In the genomic region with DNA sequence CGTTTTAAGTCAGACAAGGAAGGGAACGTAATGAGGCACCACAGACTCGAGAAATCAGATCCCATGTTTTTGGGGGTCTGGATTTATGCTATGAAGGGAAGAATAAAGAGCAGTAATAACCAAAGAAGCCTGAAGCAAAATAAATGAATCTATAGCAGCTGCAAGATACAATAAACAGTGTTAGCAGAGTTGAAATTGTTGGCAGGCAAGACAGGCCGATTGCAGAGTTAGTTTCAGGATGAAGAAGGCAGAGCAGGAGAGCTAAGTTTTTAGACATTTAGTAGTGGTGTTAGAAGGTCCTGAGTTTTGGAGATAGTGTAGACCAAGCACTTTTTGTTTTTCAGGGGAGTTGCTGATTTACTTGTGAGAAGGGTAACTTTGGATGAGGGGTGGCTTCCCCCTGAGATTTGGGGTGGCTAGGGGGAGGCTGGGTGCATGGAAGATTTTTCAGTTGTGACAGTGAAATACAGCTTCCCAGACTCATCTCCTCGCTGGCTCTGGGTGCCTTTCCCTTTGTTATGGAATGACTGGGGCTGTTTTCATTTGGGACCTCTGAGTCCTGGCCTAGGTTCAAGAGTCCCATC, we compare ENCODE assay signal across 9 cellular contexts. TPM values are rescaled to one million over a fixed set of nuclear protein-coding genes. Genes with fewer than 3 reads are reported as not detected.
DNase-seq lines count a peak whose midpoint lies in the region; TF ChIP-seq lines count a peak whose summit lies in the region.
"Had no signal": no experiment of that assay in that cellular context is flagged by ENCODE, and none has a peak within 500 bp of the region (broad histone marks: within the 10 kb centered on the region; RNA-seq: fewer than 3 reads in every experiment).

No MANE protein-coding gene starts in this region.

- H4K20me1 ChIP-seq in fibroblast of lung (ENCODE audit: control insufficient read depth, extremely low read depth, insufficient read depth, low read length): no peaks in the 10 kb centered on the region

- H3K27ac ChIP-seq in fibroblast of lung (ENCODE audit: insufficient read depth, low read length): peak overlapping the region; percentile 89

- H3K27me3 Mint-ChIP-seq in nephron progenitor cell (ENCODE audit: low read depth, poor library complexity): no peaks in the 10 kb centered on the region
- peaks cover 19% of the 10 kb centered on the region for H3K27me3 Mint-ChIP-seq in Calu3 (ENCODE audit: unreplicated experiment)

- H3K27me3 ChIP-seq in fibroblast of lung (ENCODE audit: control insufficient read depth, insufficient read depth, low read length): no peaks in the 10 kb centered on the region

- no TSS peak for BruUV-seq in Calu3 (replicated peaks; lab: Mats Ljungman, UMichigan)

- H3K9me3 ChIP-seq in fibroblast of lung (ENCODE audit: control insufficient read depth, insufficient read depth, low read depth, low read length): no peaks in the 10 kb centered on the region

- H2AFZ ChIP-seq in fibroblast of lung (ENCODE audit: low read length): no peak overlapping the region

- intact Hi-C loops in Calu3 (cut with micrococcal nuclease; ENCODE audit: unreplicated experiment): no loop called here

- no peaks in the 10 kb centered on the region for H3K36me3 Mint-ChIP-seq in nephron progenitor cell (ENCODE audit: low read depth)
- H3K36me3 Mint-ChIP-seq in Calu3 (ENCODE audit: insufficient read depth, unreplicated experiment): no peaks in the 10 kb centered on the region

- POLR2A ChIA-PET in AG04449 (lab: Yijun Ruan, JAX): interaction anchor here (0.6 to 3.3 kb wide), 12 partner anchors 10 to 91 kb away, joined by 3 to 15 read pairs (median 6); a partner anchor contains a TSS

- peaks cover 23% of the 10 kb centered on the region for H3K4me1 ChIP-seq in fibroblast of lung (ENCODE audit: control insufficient read depth, extremely low read depth, insufficient read depth, low read length)

- peak overlapping the region; percentile 79 for H3K9ac ChIP-seq in fibroblast of lung (ENCODE audit: insufficient read depth, low read length)

- H3K79me2 ChIP-seq in fibroblast of lung (ENCODE audit: control insufficient read depth, insufficient read depth, low read length): peaks cover 53% of the 10 kb centered on the region

- H3K4me2 ChIP-seq in fibroblast of lung (ENCODE audit: extremely low read depth, insufficient read depth, low read length): peak overlapping the region; percentile 96

- H3K9me3 Mint-ChIP-seq in nephron progenitor cell: no peaks in the 10 kb centered on the region
- no peaks in the 10 kb centered on the region for H3K9me3 Mint-ChIP-seq in Calu3 (ENCODE audit: low read depth, unreplicated experiment)

- H3K36me3 ChIP-seq in fibroblast of lung (ENCODE audit: control insufficient read depth, insufficient read depth, low read length): no peaks in the 10 kb centered on the region

- peaks cover 65% of the 10 kb centered on the region for H3K4me1 Mint-ChIP-seq in nephron progenitor cell
- H3K4me1 Mint-ChIP-seq in Calu3 (ENCODE audit: low read depth, unreplicated experiment): no peaks in the 10 kb centered on the region
- H3K4me1 Mint-ChIP-seq: B cell had no signal

- H3K4me3 Mint-ChIP-seq in nephron progenitor cell (peak overlapping the region; percentile 78), Calu3 (ENCODE audit: low read depth, unreplicated experiment) (no peak overlapping the region)
- H3K4me3 Mint-ChIP-seq: B cell had no signal

- TF ChIP-seq CTCF in AG04449 (IDR thresholded peaks at IDR 0.05; ENCODE audit: insufficient read depth, low read length, missing control alignments) (no peak), fibroblast of lung (conservative IDR thresholded peaks at IDR 0.05 in 1 of 2, IDR thresholded peaks at IDR 0.05 in 1 of 2; ENCODE audit: low read depth in 1 of 2, low read length in 2 of 2) (no peak), nephron progenitor cell (IDR thresholded peaks at IDR 0.05) (no peak), Calu3 (IDR thresholded peaks at IDR 0.05; ENCODE audit: unreplicated experiment) (no peak)

- DNase-seq in AG04449 (ENCODE audit: low read depth, low spot score) (no peak), OCI-M1 (lab: John Stamatoyannopoulos, UW) (peak; percentile 10), fibroblast of lung (ENCODE audit: low read depth in 2 of 2) (peak; percentile 46 to 63), nephron progenitor cell (no peak), SK-N-DZ (ENCODE audit: low spot score) (no peak), SW 1271 (lab: John Stamatoyannopoulos, UW) (no peak), Calu3 (no peak), NCI-H2171 (lab: John Stamatoyannopoulos, UW) (no peak)

- CTCF ChIA-PET in AG04449 (lab: Yijun Ruan, JAX) (interaction anchor here (0.9 to 11.6 kb wide), 10 partner anchors 9 to 167 kb away, joined by 3 to 102 read pairs (median 3); no protein-coding TSS in a partner anchor), Calu3 (lab: Charles Lee) (no interaction called here)

- H3K4me3 ChIP-seq in AG04449 (ENCODE audit: low read depth, low read length) (peak overlapping the region; percentile 85), fibroblast of lung (replicated peaks in 1 of 4; ENCODE audit: control extremely low read depth in 1 of 4, insufficient read depth in 1 of 4, low read depth in 3 of 4, low read length in 4 of 4) (peak overlapping the region; percentile 52 to 98 (median 90))

- H3K27ac Mint-ChIP-seq in nephron progenitor cell: peak overlapping the region; percentile 83
- no peak overlapping the region for H3K27ac Mint-ChIP-seq in Calu3 (ENCODE audit: unreplicated experiment)
- H3K27ac Mint-ChIP-seq: B cell had no signal

RNA-seq across cellular contexts. Expression of a gene that starts 0.6 kb away (rescaled TPM):
- total RNA-seq in fibroblast of lung: 252 and 303 TPM in 2 replicates
- polyA plus RNA-seq in fibroblast of lung: 144 and 192 TPM in 2 replicates
- polyA plus RNA-seq in fibroblast of lung (2012): 65.9 and 114 TPM in 2 replicates
- 313 and 334 TPM in 2 replicates for polyA minus RNA-seq in fibroblast of lung (ENCODE audit: low replicate concordance)
- 28.9 and 39.2 TPM in 2 replicates for polyA plus RNA-seq in SK-N-DZ (2014; cell fraction: cytosol; rRNA removed)
- polyA plus RNA-seq in SK-N-DZ (2014; cell fraction: nucleus; rRNA removed): 50.1 and 56.0 TPM in 2 replicates
- total RNA-seq in Calu3 (2022): 0.34 and 0.80 TPM in 2 replicates

Comparison
In these comparisons a context has a peak if more than half of its experiments do, and no peak if none do; other contexts are left out.
1. DNase-seq: peak in OCI-M1 (single experiment) and fibroblast of lung (2 of 2); none in AG04449 (single experiment), nephron progenitor cell (single experiment), SK-N-DZ (single experiment), SW 1271 (0 of 2), Calu3 (single experiment) and NCI-H2171 (single experiment).
2. RNA of a gene that starts 0.6 kb away (total RNA-seq): 252 to 303 TPM in fibroblast of lung; 0.34 to 0.80 TPM in Calu3; every median in the first group is over 100 times any median in the second.